21 cellular contexts compared by ENCODE assay signal in genomic region chr6:38507173-38507572, GRCh38.
DNase-seq lines count a peak whose midpoint lies in the region; ATAC-seq, FAIRE-seq and TF ChIP-seq lines count a peak whose summit lies in the region.
"Had no signal": no experiment of that assay in that cellular context is flagged by ENCODE, and none has a peak within 500 bp of the region (broad histone marks: within the 10 kb centered on the region; RNA-seq: fewer than 3 reads in every experiment).

No MANE protein-coding gene starts in this region.

- H3K4ac ChIP-seq in IMR-90 (ENCODE audit: low read depth, low read length): no peak overlapping the region

- CTCF ChIA-PET in A549 (lab: Yijun Ruan, JAX) (interaction anchor here (1.4 to 1.5 kb wide), 2 partner anchors 13 to 765 kb away, joined by 3 to 4 read pairs; no protein-coding TSS in a partner anchor), IMR-90 (lab: Yijun Ruan, JAX) (interaction anchor here (0.9 to 1.0 kb wide), 2 partner anchors 14 to 62 kb away, joined by 3 read pairs; no protein-coding TSS in a partner anchor)

- no peak overlapping the region for H2BK20ac ChIP-seq in IMR-90 (ENCODE audit: low read depth, low read length)

- H3K9me3 ChIP-seq in A549: no peaks in the 10 kb centered on the region
- H3K9me3 ChIP-seq in IMR-90 (ENCODE audit: control insufficient read depth, insufficient read depth, low read length): no peaks in the 10 kb centered on the region
- no peaks in the 10 kb centered on the region for H3K9me3 ChIP-seq in parathyroid adenoma (ENCODE audit: control insufficient read depth, low read length)
- H3K9me3 ChIP-seq: BLaER1 treated with 17β-estradiol and CSF1 and Interleukin-3, amounts not matched to agents 10 nM and 100 nM; Caco-2 had no signal

- no TSS peak for BruUV-seq in IMR-90 (replicated peaks; lab: Mats Ljungman, UMichigan)

- H2AFZ ChIP-seq in IMR-90 (replicated peaks; ENCODE audit: low read length, poor library complexity) (no peak overlapping the region), parathyroid adenoma (no peak overlapping the region)

- H3K9ac ChIP-seq in IMR-90 (ENCODE audit: low read depth, low read length): no peak overlapping the region
- no peak overlapping the region for H3K9ac ChIP-seq in parathyroid adenoma
- H3K9ac ChIP-seq: BLaER1 treated with 17β-estradiol and CSF1 and Interleukin-3, amounts not matched to agents 10 nM and 100 nM had no signal

- no peak overlapping the region for H4K8ac ChIP-seq in IMR-90 (ENCODE audit: low read depth in 2 of 2, low read length in 2 of 2)

- FAIRE-seq in A549 (lab: Jason Lieb, UNC): no peak
- FAIRE-seq: A204.1, D721Med, G401.6, GM12891, GM19239 had no signal

- TF ChIP-seq RAD21 in A549 (conservative IDR thresholded peaks at IDR 0.05 in 1 of 2, IDR thresholded peaks at IDR 0.05 in 1 of 2) (no peak), IMR-90 (IDR thresholded peaks at IDR 0.05; ENCODE audit: low read length) (no peak)

- H2AK5ac ChIP-seq in IMR-90 (ENCODE audit: low read depth, low read length): no peak overlapping the region

- TF ChIP-seq POLR2A in A549 (IDR thresholded peaks at IDR 0.05; ENCODE audit: low read length) (no peak), IMR-90 (IDR thresholded peaks at IDR 0.05; ENCODE audit: low read depth, low read length) (no peak)

- H3K4me3 ChIP-seq in A549 (no peak overlapping the region), IMR-90 (ENCODE audit: insufficient read depth, low read depth, low read length) (no peak overlapping the region), choroid plexus epithelial cell (ENCODE audit: low read depth, low read length) (no peak overlapping the region), parathyroid adenoma (ENCODE audit: low read depth, low read length) (no peak overlapping the region)
- H3K4me3 ChIP-seq: BLaER1 treated with 17β-estradiol and CSF1 and Interleukin-3, amounts not matched to agents 10 nM and 100 nM had no signal

- intact Hi-C loops in IMR-90 (cut with micrococcal nuclease) (no loop called here), head of caudate nucleus (cut with DNase I) (no loop called here)

- H3K14ac ChIP-seq in IMR-90 (replicated peaks; ENCODE audit: low read depth, low read length): no peak overlapping the region

- ATAC-seq in A549 (no peak), IMR-90 (ENCODE audit: low read depth) (no peak), HG02623 (IDR thresholded peaks at IDR 0.05; ENCODE audit: unreplicated experiment) (no peak)
- ATAC-seq: CD8-positive, alpha-beta T cell had no signal

- TF ChIP-seq CTCF in A549 (IDR thresholded peaks at IDR 0.05) (no peak), IMR-90 (conservative IDR thresholded peaks at IDR 0.05; ENCODE audit: low read depth, low read length) (no peak), choroid plexus epithelial cell (conservative IDR thresholded peaks at IDR 0.05; ENCODE audit: low read depth, low read length) (no peak), parathyroid adenoma (IDR thresholded peaks at IDR 0.05) (no peak)

- POLR2A ChIA-PET in A549 (lab: Yijun Ruan, JAX) (no interaction called here), IMR-90 (lab: Charles Lee; ENCODE audit: unreplicated experiment) (no interaction called here)

- no peak overlapping the region for H4K5ac ChIP-seq in IMR-90 (ENCODE audit: low read depth, low read length)

- DNase-seq in A549 (ENCODE audit: low read depth in 1 of 2, low spot score in 1 of 2): no peak
- no peak for DNase-seq in IMR-90
- DNase-seq in choroid plexus epithelial cell (ENCODE audit: low read depth): peak; percentile 16
- DNase-seq in SIG-M5 treated with dmso at 0.1 percent for 504 hours (lab: John Stamatoyannopoulos, UW; ENCODE audit: unreplicated experiment): no peak
- DNase-seq in head of caudate nucleus: no peak
- DNase-seq: 8988T; AML-193; Caco-2; Calu3; CD4-positive, alpha-beta T cell; CD8-positive, alpha-beta T cell; GF-D8 had no signal

- in situ Hi-C loops in IMR-90 (cut with MboI; ENCODE audit: low sequenced_read_pairs): no loop called here

- H3K27ac ChIP-seq in A549 (no peak overlapping the region), IMR-90 (ENCODE audit: insufficient read depth, low read length) (no peak overlapping the region), parathyroid adenoma (no peak overlapping the region)
- H3K27ac ChIP-seq: BLaER1 treated with 17β-estradiol and CSF1 and Interleukin-3, amounts not matched to agents 10 nM and 100 nM; C4-2B had no signal

- H3K36me3 ChIP-seq in IMR-90 (ENCODE audit: control insufficient read depth, insufficient read depth, low read length): no peaks in the 10 kb centered on the region
- no peaks in the 10 kb centered on the region for H3K36me3 ChIP-seq in parathyroid adenoma (ENCODE audit: control insufficient read depth, insufficient read depth, low read length)
- H3K36me3 ChIP-seq: BLaER1 treated with 17β-estradiol and CSF1 and Interleukin-3, amounts not matched to agents 10 nM and 100 nM had no signal

- H3K56ac ChIP-seq in IMR-90 (ENCODE audit: extremely low read depth, insufficient read depth, low read length): no peak overlapping the region

- H3K79me2 ChIP-seq in parathyroid adenoma: no peaks in the 10 kb centered on the region

- H3K27me3 ChIP-seq in IMR-90 (ENCODE audit: control insufficient read depth, insufficient read depth, low read length): no peaks in the 10 kb centered on the region
- no peaks in the 10 kb centered on the region for H3K27me3 ChIP-seq in parathyroid adenoma (ENCODE audit: control insufficient read depth, insufficient read depth, low read length)
- H3K27me3 ChIP-seq: BLaER1 treated with 17β-estradiol and CSF1 and Interleukin-3, amounts not matched to agents 10 nM and 100 nM had no signal

- dilution Hi-C loops in IMR-90 (cut with HindIII; ENCODE audit: low sequenced_read_pairs, unreplicated experiment): no loop called here

- peaks cover 2 to 7% of the 10 kb centered on the region in 2 experiments; a peak in 1 of 4 replicates for H3K79me1 ChIP-seq in IMR-90 (ENCODE audit: low read depth in 1 of 2, low read length in 2 of 2)

- H3K23ac ChIP-seq in IMR-90 (ENCODE audit: low read depth, low read length): no peak overlapping the region

- peaks cover 11% of the 10 kb centered on the region; the same call in 1 of the 2 replicates for H4K20me1 ChIP-seq in IMR-90 (ENCODE audit: insufficient read depth, low read length)
- H4K20me1 ChIP-seq: BLaER1 treated with 17β-estradiol and CSF1 and Interleukin-3, amounts not matched to agents 10 nM and 100 nM had no signal

- H3K18ac ChIP-seq in IMR-90 (ENCODE audit: low read depth, low read length): no peak overlapping the region

- no peak overlapping the region for H3K4me2 ChIP-seq in A549
- H3K4me2 ChIP-seq in IMR-90 (ENCODE audit: low read depth, low read length): no peak overlapping the region
- H3K4me2 ChIP-seq in parathyroid adenoma (ENCODE audit: low read length): peak overlapping the region; percentile 29
- H3K4me2 ChIP-seq: BLaER1 treated with 17β-estradiol and CSF1 and Interleukin-3, amounts not matched to agents 10 nM and 100 nM had no signal

- TF ChIP-seq EP300 in A549 (IDR thresholded peaks at IDR 0.05): no peak

- H2AK9ac ChIP-seq in IMR-90 (replicated peaks; ENCODE audit: low read depth, low read length, poor library complexity): no peak overlapping the region

- H4K91ac ChIP-seq in IMR-90 (ENCODE audit: insufficient read depth, low read depth, low read length): no peak overlapping the region

- H2BK120ac ChIP-seq in IMR-90 (ENCODE audit: low read depth, low read length): no peak overlapping the region

- H3K9me1 ChIP-seq in IMR-90 (ENCODE audit: insufficient read depth, low read length): peaks cover 6% of the 10 kb centered on the region

- H3K4me1 ChIP-seq in A549 (peaks cover 23% of the 10 kb centered on the region), IMR-90 (ENCODE audit: control insufficient read depth, insufficient read depth, low read length) (peaks cover 8% of the 10 kb centered on the region), parathyroid adenoma (peaks cover 24% of the 10 kb centered on the region)

- no peak overlapping the region for H2BK5ac ChIP-seq in IMR-90 (ENCODE audit: low read depth, low read length, poor library complexity, severe bottlenecking)

- no peak overlapping the region for H2BK15ac ChIP-seq in IMR-90 (ENCODE audit: low read depth, low read length)

TF ChIP-seq in A549, 52 proteins besides CTCF, POLR2A, EP300 and RAD21:
- TF ChIP-seq SMC3 (IDR thresholded peaks at IDR 0.05) (no peak), MAFK (IDR thresholded peaks at IDR 0.05; ENCODE audit: partially characterized antibody) (peak; percentile 42)

TF ChIP-seq in IMR-90, 13 proteins besides CTCF, POLR2A, EP300 and RAD21:
- no peak for TF ChIP-seq CHD1 (IDR thresholded peaks at IDR 0.05; ENCODE audit: low read depth, low read length)
- 0 out of 2 replicates have a peak, but pooled peaks have one; percentile 37 for TF ChIP-seq MAFK (IDR thresholded peaks at IDR 0.05; ENCODE audit: low read depth, low read length)
